In genomic region chr12:109930028-109930800, GRCh38 we compare ENCODE assay signal across 31 cellular contexts. TPM values are rescaled to one million over a fixed set of nuclear protein-coding genes. Genes with fewer than 3 reads are reported as not detected.
DNase-seq lines count a peak whose midpoint lies in the region; ATAC-seq and TF ChIP-seq lines count a peak whose summit lies in the region.
"Had no signal": no experiment of that assay in that cellular context is flagged by ENCODE, and none has a peak within 500 bp of the region (broad histone marks: within the 10 kb centered on the region; RNA-seq: fewer than 3 reads in every experiment).

No MANE protein-coding gene starts in this region.

- no peak for ATAC-seq in CD4-positive, alpha-beta T cell (ENCODE audit: poor library complexity)
- ATAC-seq in naive thymus-derived CD4-positive, alpha-beta T cell: no peak
- ATAC-seq: activated naive CD8-positive, alpha-beta T cell treated with anti-CD3 and anti-CD28 coated beads, Interleukin-2, amount 50 U/mL, for 24 hours; foreskin keratinocyte; natural killer cell; stimulated activated naive CD8-positive, alpha-beta T cell treated with anti-CD3 and anti-CD28 coated beads, Interleukin-15, amount 100 ng/mL, for 72 hours had no signal

- H2AFZ ChIP-seq in osteoblast (ENCODE audit: low read length): no peak overlapping the region
- H2AFZ ChIP-seq: parathyroid adenoma had no signal

- H3K27me3 Mint-ChIP-seq in CD4-positive, alpha-beta T cell: no peaks in the 10 kb centered on the region
- no peaks in the 10 kb centered on the region for H3K27me3 Mint-ChIP-seq in naive thymus-derived CD4-positive, alpha-beta T cell
- H3K27me3 Mint-ChIP-seq: activated naive CD8-positive, alpha-beta T cell treated with anti-CD3 and anti-CD28 coated beads, Interleukin-2, amount 50 U/mL, for 24 hours; central memory CD8-positive, alpha-beta T cell; dendritic cell treated with granulocyte-macrophage colony-stimulating factor and Interleukin-4, amounts not matched to agents 40 ng/mL and 50 ng/mL, for 4 days; stimulated activated naive CD8-positive, alpha-beta T cell treated with anti-CD3 and anti-CD28 coated beads, Interleukin-15, amount 100 ng/mL, for 72 hours had no signal

- H3K4me1 ChIP-seq in A673 (ENCODE audit: insufficient read depth, low read length, poor library complexity, severe bottlenecking) (no peaks in the 10 kb centered on the region), osteoblast (ENCODE audit: insufficient read depth, low read length) (no peaks in the 10 kb centered on the region)
- H3K4me1 ChIP-seq in naive thymus-derived CD4-positive, alpha-beta T cell (ENCODE audit: control insufficient read depth in 2 of 2, insufficient read depth in 2 of 2, low read length in 2 of 2): no peaks in the 10 kb centered on the region
- H3K4me1 ChIP-seq: foreskin keratinocyte, parathyroid adenoma, right atrium auricular region had no signal

- BruUV-seq in A673 (replicated peaks; lab: Mats Ljungman, UMichigan): TSS peak; percentile 14

- H3K9me3 ChIP-seq in A673 (ENCODE audit: low read depth, low read length, poor library complexity, severe bottlenecking) (no peaks in the 10 kb centered on the region), osteoblast (ENCODE audit: low read depth, low read length) (no peaks in the 10 kb centered on the region)
- H3K9me3 ChIP-seq in CD4-positive, alpha-beta T cell (ENCODE audit: control insufficient read depth, low read length): no peaks in the 10 kb centered on the region
- H3K9me3 ChIP-seq in naive thymus-derived CD4-positive, alpha-beta T cell (ENCODE audit: control insufficient read depth in 2 of 3, low read length in 3 of 3): no peaks in the 10 kb centered on the region
- H3K9me3 ChIP-seq: BLaER1, right atrium auricular region, thyroid gland had no signal

- intact Hi-C loops in A673 (cut with micrococcal nuclease; ENCODE audit: unreplicated experiment): no loop called here
- intact Hi-C loops in CD4-positive, alpha-beta T cell (cut with DNase I, micrococcal nuclease): loop anchor here in 1 of 2 experiments (5.0 kb wide), 1 partner anchor 82 kb away; no protein-coding TSS in a partner anchor
- intact Hi-C loops in naive thymus-derived CD4-positive, alpha-beta T cell (cut with micrococcal nuclease): no loop called here

- no peak overlapping the region for H3K4me3 Mint-ChIP-seq in CD4-positive, alpha-beta T cell
- no peak overlapping the region for H3K4me3 Mint-ChIP-seq in naive thymus-derived CD4-positive, alpha-beta T cell
- H3K4me3 Mint-ChIP-seq: activated naive CD8-positive, alpha-beta T cell treated with anti-CD3 and anti-CD28 coated beads, Interleukin-2, amount 50 U/mL, for 24 hours; central memory CD8-positive, alpha-beta T cell; dendritic cell treated with granulocyte-macrophage colony-stimulating factor and Interleukin-4, amounts not matched to agents 40 ng/mL and 50 ng/mL, for 4 days; endodermal cell; natural killer cell; stimulated activated naive CD8-positive, alpha-beta T cell treated with anti-CD3 and anti-CD28 coated beads, Interleukin-15, amount 100 ng/mL, for 72 hours had no signal

- no peaks in the 10 kb centered on the region for H3K79me2 ChIP-seq in osteoblast (ENCODE audit: insufficient read depth, low read length)
- H3K79me2 ChIP-seq: parathyroid adenoma had no signal

- no peaks in the 10 kb centered on the region for H4K20me1 ChIP-seq in osteoblast (ENCODE audit: insufficient read depth, low read length)
- H4K20me1 ChIP-seq: BLaER1 had no signal

- H3K36me3 ChIP-seq in A673 (ENCODE audit: insufficient read depth, low read length, poor library complexity, severe bottlenecking) (peaks cover 21% of the 10 kb centered on the region), osteoblast (ENCODE audit: insufficient read depth, low read length) (peaks cover 51% of the 10 kb centered on the region)
- peaks cover 12 to 67% (median 17%) of the 10 kb centered on the region in 3 experiments for H3K36me3 ChIP-seq in naive thymus-derived CD4-positive, alpha-beta T cell (ENCODE audit: control insufficient read depth in 2 of 3, insufficient read depth in 3 of 3, low read length in 3 of 3)

- POLR2A ChIA-PET in A673 (lab: Charles Lee; ENCODE audit: low non-redundant PET): no interaction called here
- POLR2A ChIA-PET in CD4-positive, alpha-beta T cell (lab: Charles Lee): interaction anchor here (0.6 kb wide), 1 partner anchor 71 kb away, joined by 3 read pairs; no protein-coding TSS in a partner anchor
- POLR2A ChIA-PET in naive thymus-derived CD4-positive, alpha-beta T cell (lab: Charles Lee): interaction anchor here (1.0 kb wide), 1 partner anchor 11 kb away, joined by 4 read pairs; no protein-coding TSS in a partner anchor

- H3K4me1 Mint-ChIP-seq in CD4-positive, alpha-beta T cell (ENCODE audit: low read depth): no peaks in the 10 kb centered on the region
- H3K4me1 Mint-ChIP-seq in naive thymus-derived CD4-positive, alpha-beta T cell: peaks cover 0 to 3% (median 0%) of the 10 kb centered on the region in 7 donors
- H3K4me1 Mint-ChIP-seq: activated naive CD8-positive, alpha-beta T cell treated with anti-CD3 and anti-CD28 coated beads, Interleukin-2, amount 50 U/mL, for 24 hours; endodermal cell; natural killer cell; stimulated activated naive CD8-positive, alpha-beta T cell treated with anti-CD3 and anti-CD28 coated beads, Interleukin-15, amount 100 ng/mL, for 72 hours had no signal

- H3K27me3 ChIP-seq in A673 (replicated peaks; ENCODE audit: insufficient read depth, low read depth, low read length, poor library complexity) (no peaks in the 10 kb centered on the region), osteoblast (ENCODE audit: insufficient read depth, low read length) (no peaks in the 10 kb centered on the region)
- no peaks in the 10 kb centered on the region for H3K27me3 ChIP-seq in CD4-positive, alpha-beta T cell (ENCODE audit: control insufficient read depth, insufficient read depth, low read length)
- no peaks in the 10 kb centered on the region for H3K27me3 ChIP-seq in naive thymus-derived CD4-positive, alpha-beta T cell (ENCODE audit: control insufficient read depth in 2 of 2, insufficient read depth in 2 of 2, low read length in 2 of 2)
- H3K27me3 ChIP-seq: BLaER1, foreskin keratinocyte, right atrium auricular region, thyroid gland had no signal

- CTCF ChIA-PET in A673 (lab: Charles Lee): no interaction called here
- CTCF ChIA-PET in CD4-positive, alpha-beta T cell (lab: Charles Lee): no interaction called here
- CTCF ChIA-PET in naive thymus-derived CD4-positive, alpha-beta T cell (lab: Charles Lee): no interaction called here

- no peak for DNase-seq in A673 (ENCODE audit: low spot score)
- no peak for DNase-seq in CD4-positive, alpha-beta T cell
- DNase-seq in fibroblast of peridontal ligament (ENCODE audit: extremely low read depth): peak; percentile 22
- peak; percentile 30 for DNase-seq in osteoblast (ENCODE audit: insufficient read length, low spot score, missing footprints)
- no peak for DNase-seq in substantia nigra (lab: John Stamatoyannopoulos, UW)
- no peak for DNase-seq in naive thymus-derived CD4-positive, alpha-beta T cell
- DNase-seq in NCI-H1930 (lab: John Stamatoyannopoulos, UW): no peak
- DNase-seq: activated CD4-positive, alpha-beta T cell treated with anti-CD3 and anti-CD28 coated beads for 4 hours; activated naive CD8-positive, alpha-beta T cell treated with anti-CD3 and anti-CD28 coated beads, Interleukin-2, amount 50 U/mL, for 24 hours; DND-41; endodermal cell; foreskin keratinocyte; GF-D8; HCEC 1CT; head of caudate nucleus; islet precursor cell; natural killer cell; NCI-H1417 treated with DMSO at 0.1 percent for 48 hours; NCI-H345; stimulated activated CD8-positive, alpha-beta memory T cell treated with anti-CD3 and anti-CD28 coated beads, Interleukin-4, amount 100 ng/mL, for 48 hours; stimulated activated naive CD8-positive, alpha-beta T cell treated with anti-CD3 and anti-CD28 coated beads, Interleukin-15, amount 100 ng/mL, for 72 hours; SW 1271; T1000; thyroid gland; WERI-Rb-1 had no signal

- H3K4me2 ChIP-seq in osteoblast (ENCODE audit: insufficient read depth, low read length): no peak overlapping the region
- H3K4me2 ChIP-seq: BLaER1 had no signal

- H3K27ac ChIP-seq in A673 (ENCODE audit: low read depth, low read length, poor library complexity, severe bottlenecking): no peak overlapping the region
- H3K27ac ChIP-seq in CD4-positive, alpha-beta T cell (ENCODE audit: low read depth, low read length): no peak overlapping the region
- no peak overlapping the region for H3K27ac ChIP-seq in osteoblast (ENCODE audit: low read depth, low read length)
- no peak overlapping the region for H3K27ac ChIP-seq in substantia nigra (ENCODE audit: low read depth, low read length, poor library complexity, severe bottlenecking)
- H3K27ac ChIP-seq in naive thymus-derived CD4-positive, alpha-beta T cell (ENCODE audit: low read depth, low read length): no peak overlapping the region
- H3K27ac ChIP-seq: BLaER1, foreskin keratinocyte, HL-60, parathyroid adenoma, right atrium auricular region, thyroid gland, WERI-Rb-1 had no signal

- TF ChIP-seq CTCF in A673 (conservative IDR thresholded peaks at IDR 0.05; ENCODE audit: low read depth, low read length): no peak
- no peak for TF ChIP-seq CTCF in CD4-positive, alpha-beta T cell (IDR thresholded peaks at IDR 0.05)
- no peak for TF ChIP-seq CTCF in osteoblast (IDR thresholded peaks at IDR 0.05; ENCODE audit: extremely low read depth, low read depth, low read length)

- no peak overlapping the region for H3K4me3 ChIP-seq in A673 (ENCODE audit: low read depth, low read length, poor library complexity, severe bottlenecking)
- H3K4me3 ChIP-seq in osteoblast (ENCODE audit: insufficient read depth, low read length): no peak overlapping the region
- no peak overlapping the region for H3K4me3 ChIP-seq in naive thymus-derived CD4-positive, alpha-beta T cell (ENCODE audit: low read length)
- H3K4me3 ChIP-seq: BLaER1, right atrium auricular region, thyroid gland had no signal

- H3K9me3 Mint-ChIP-seq in CD4-positive, alpha-beta T cell: no peaks in the 10 kb centered on the region
- no peaks in the 10 kb centered on the region for H3K9me3 Mint-ChIP-seq in naive thymus-derived CD4-positive, alpha-beta T cell
- H3K9me3 Mint-ChIP-seq: activated naive CD8-positive, alpha-beta T cell treated with anti-CD3 and anti-CD28 coated beads, Interleukin-2, amount 50 U/mL, for 24 hours; central memory CD8-positive, alpha-beta T cell; dendritic cell treated with granulocyte-macrophage colony-stimulating factor and Interleukin-4, amounts not matched to agents 40 ng/mL and 50 ng/mL, for 4 days; endodermal cell; natural killer cell; stimulated activated naive CD8-positive, alpha-beta T cell treated with anti-CD3 and anti-CD28 coated beads, Interleukin-15, amount 100 ng/mL, for 72 hours had no signal

- peak overlapping the region; percentile 42 for H3K27ac Mint-ChIP-seq in CD4-positive, alpha-beta T cell
- H3K27ac Mint-ChIP-seq in naive thymus-derived CD4-positive, alpha-beta T cell: peak overlapping the region in 4 of 9 donors; percentile 7 to 26 (median 26)
- H3K27ac Mint-ChIP-seq: activated naive CD8-positive, alpha-beta T cell treated with anti-CD3 and anti-CD28 coated beads, Interleukin-2, amount 50 U/mL, for 24 hours; dendritic cell treated with granulocyte-macrophage colony-stimulating factor and Interleukin-4, amounts not matched to agents 40 ng/mL and 50 ng/mL, for 4 days; endodermal cell had no signal

- H3K36me3 Mint-ChIP-seq in CD4-positive, alpha-beta T cell (ENCODE audit: low read depth): peaks cover 62% of the 10 kb centered on the region
- peaks cover 12 to 34% (median 13%) of the 10 kb centered on the region in 5 donors for H3K36me3 Mint-ChIP-seq in naive thymus-derived CD4-positive, alpha-beta T cell

RNA-seq across cellular contexts. Expression of gene TCHP, which starts 30.1 kb away (rescaled TPM):
- total RNA-seq in A673 (2021) (33.4 and 40.4 TPM in 2 replicates), osteoblast (7.7 and 8.7 TPM in 2 replicates)
- total RNA-seq in CD4-positive, alpha-beta T cell: 10 to 100 TPM; 13.2 to 13.6 TPM
- 10 to 100 TPM; 21.7 to 40.0 (median 31.8) TPM for total RNA-seq in naive thymus-derived CD4-positive, alpha-beta T cell
- polyA plus RNA-seq in naive thymus-derived CD4-positive, alpha-beta T cell: 10 to 100 TPM; 10.1 to 15.5 TPM

RNA-seq across cellular contexts. Expression of gene GLTP, which starts 49.9 kb away (rescaled TPM):
- 20.2 and 20.7 TPM in 2 replicates for total RNA-seq in A673 (2021)
- total RNA-seq in CD4-positive, alpha-beta T cell: 10 to 100 TPM; 24.8 to 25.2 TPM
- total RNA-seq in osteoblast: 50.3 and 50.7 TPM in 2 replicates
- 10 to 100 TPM; 19.2 to 36.2 (median 22.1) TPM for total RNA-seq in naive thymus-derived CD4-positive, alpha-beta T cell
- polyA plus RNA-seq in naive thymus-derived CD4-positive, alpha-beta T cell: 10 to 100 TPM; 30.0 to 35.2 TPM

Comparison
In these comparisons a context has a peak if more than half of its experiments do, and no peak if none do; other contexts are left out.
1. DNase-seq: peak in fibroblast of peridontal ligament (single experiment) and osteoblast (single experiment); none in A673 (single experiment), CD4-positive, alpha-beta T cell (0 of 10), substantia nigra (0 of 49), naive thymus-derived CD4-positive, alpha-beta T cell (0 of 9) and NCI-H1930 (0 of 2).